Comparison of ENCODE assay signal across 1 cellular context in the genomic region with DNA sequence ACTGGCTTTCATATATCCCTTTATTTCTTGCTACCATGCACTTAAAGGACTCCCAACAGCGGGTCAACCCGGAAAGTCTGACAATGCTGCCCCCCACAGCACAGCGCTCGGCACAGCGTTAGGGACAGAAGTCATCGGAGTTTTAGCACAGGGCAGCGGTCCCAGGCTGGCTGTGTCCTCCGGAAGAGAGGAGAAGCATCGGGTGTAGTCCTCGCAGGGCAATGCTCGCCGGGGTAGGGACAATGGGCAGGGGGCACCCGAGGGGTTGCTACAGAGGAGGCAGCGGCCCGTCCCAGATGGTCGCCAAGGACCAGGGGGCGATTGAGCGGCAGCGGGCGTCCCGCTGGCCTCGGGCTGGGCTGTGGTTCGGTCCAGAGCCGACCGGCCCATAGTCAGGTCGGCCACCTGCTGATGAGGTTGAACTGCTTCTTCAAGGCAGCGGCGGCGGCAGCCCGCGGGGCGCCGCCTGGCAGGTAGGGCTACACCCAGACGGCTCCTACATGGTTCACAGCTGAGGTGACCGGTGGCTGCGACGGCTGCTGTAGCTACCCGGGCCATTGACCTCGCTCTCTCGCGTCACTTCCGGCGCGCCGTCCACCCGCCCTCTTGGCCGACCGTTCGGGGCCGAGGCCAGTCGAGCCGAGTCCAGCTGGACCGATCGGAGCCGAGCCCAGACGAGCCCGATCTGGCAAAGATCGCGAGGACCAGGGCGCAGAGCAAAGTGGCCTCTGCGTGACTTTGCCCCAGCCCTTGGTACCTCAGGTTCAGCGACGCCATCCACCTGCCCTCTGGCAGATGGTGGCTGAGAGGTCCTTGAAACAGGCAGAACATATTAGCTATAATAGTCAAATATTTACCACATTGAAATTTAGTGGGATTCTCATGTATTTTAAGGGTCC.
A peak's percentile ranks its signal among the peaks of the same experiment; 100 is the strongest.
TF ChIP-seq lines count a peak whose summit lies in the region.

No MANE protein-coding gene starts in this region.

TF ChIP-seq in WTC11, 78 proteins besides CTCF, POLR2A, EP300 and RAD21 (continued from another document):
- TF ChIP-seq ESRRA (CRISPR knock-in tag; IDR thresholded peaks at IDR 0.05; ENCODE audit: borderline replicate concordance) (no peak), FOXP1 (CRISPR knock-in tag; IDR thresholded peaks at IDR 0.05; ENCODE audit: borderline replicate concordance) (peak; percentile 60; the same call in 1 of the 2 replicates), MXD4 (CRISPR knock-in tag; IDR thresholded peaks at IDR 0.05; ENCODE audit: borderline replicate concordance) (no peak), KAT7 (CRISPR knock-in tag; IDR thresholded peaks at IDR 0.05; ENCODE audit: borderline replicate concordance) (no peak), OVOL2 (CRISPR knock-in tag; IDR thresholded peaks at IDR 0.05; ENCODE audit: borderline replicate concordance) (no peak), TEAD1 (CRISPR knock-in tag; IDR thresholded peaks at IDR 0.05) (no peak), NR1H2 (CRISPR knock-in tag; IDR thresholded peaks at IDR 0.05) (no peak), ELF4 (CRISPR knock-in tag; IDR thresholded peaks at IDR 0.05; ENCODE audit: low read depth) (no peak)
- TF ChIP-seq, protein P1, sequence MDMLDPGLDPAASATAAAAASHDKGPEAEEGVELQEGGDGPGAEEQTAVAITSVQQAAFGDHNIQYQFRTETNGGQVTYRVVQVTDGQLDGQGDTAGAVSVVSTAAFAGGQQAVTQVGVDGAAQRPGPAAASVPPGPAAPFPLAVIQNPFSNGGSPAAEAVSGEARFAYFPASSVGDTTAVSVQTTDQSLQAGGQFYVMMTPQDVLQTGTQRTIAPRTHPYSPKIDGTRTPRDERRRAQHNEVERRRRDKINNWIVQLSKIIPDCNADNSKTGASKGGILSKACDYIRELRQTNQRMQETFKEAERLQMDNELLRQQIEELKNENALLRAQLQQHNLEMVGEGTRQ (CRISPR knock-in tag; IDR thresholded peaks at IDR 0.05) = no peak
- TF ChIP-seq, protein P2, sequence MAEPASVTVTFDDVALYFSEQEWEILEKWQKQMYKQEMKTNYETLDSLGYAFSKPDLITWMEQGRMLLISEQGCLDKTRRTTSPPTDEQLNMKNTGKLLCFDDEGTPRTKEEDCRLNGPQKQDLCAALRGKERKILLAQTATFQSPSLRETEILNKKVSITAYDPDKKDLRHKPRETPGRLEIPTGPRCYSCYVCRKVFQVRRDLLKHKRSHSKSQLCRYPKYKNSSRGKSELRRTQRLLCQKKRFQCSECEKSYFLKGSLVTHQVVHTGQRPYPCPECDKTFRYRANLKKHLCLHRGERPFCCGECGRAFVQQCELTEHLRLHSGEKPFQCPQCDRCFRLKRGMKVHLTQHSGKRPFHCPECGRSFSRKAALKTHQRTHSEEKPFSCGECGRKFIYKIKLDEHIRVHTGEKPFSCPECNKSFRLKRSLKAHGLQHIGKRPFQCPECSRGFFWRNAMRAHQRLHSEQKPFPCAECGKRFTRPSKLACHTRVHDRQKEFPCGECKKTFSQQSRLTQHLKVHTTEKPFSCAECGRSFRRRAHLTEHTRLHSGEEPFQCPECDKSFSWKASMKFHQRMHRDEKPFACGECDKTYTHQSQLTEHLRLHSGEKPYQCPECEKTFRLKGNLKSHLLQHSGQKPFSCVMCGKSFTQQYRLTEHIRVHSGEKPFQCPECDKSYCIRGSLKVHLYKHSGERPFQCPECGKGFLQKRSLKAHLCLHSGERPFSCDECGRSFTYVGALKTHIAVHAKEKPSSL (CRISPR knock-in tag; conservative IDR thresholded peaks at IDR 0.05) = no peak
